ENCODE assay signal across 8 cellular contexts in the genomic region with DNA sequence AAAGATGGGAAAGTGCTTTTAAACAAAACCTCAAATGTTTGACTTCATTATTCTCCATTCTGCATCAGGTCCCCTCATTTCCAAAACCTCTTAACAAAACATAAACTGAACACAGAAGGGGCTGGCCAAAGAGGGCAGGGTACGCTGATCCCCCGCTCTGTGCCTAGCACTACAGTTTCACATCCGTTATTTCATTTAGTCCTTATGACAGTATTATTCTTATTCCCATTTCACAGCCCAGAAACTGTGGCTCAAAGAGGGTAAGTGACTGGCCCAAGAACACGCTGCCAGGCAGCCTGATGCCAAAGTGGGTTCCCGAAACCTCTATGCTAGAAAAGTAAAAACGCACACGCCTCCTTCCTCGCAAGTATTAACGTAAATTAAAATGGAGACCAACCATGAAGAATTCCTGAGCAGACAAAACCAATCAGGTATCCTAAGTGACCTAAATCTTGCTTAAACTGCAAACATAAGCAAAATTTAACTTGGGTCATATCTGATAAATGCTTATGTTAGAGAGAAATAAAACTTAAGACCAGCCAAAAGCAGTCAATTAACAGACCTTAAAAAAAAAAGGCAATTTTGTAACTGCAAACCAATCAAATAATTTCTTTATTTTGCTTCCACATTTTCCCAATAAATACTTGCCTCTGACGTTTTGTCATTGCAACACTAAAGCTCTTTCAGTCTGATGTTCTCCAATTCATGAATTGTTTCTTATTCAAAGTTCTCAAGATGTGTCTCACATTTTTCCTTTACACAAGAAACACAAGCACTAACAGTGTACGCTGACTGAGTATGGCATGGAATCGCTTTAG. TPM values are rescaled to one million over a fixed set of nuclear protein-coding genes. Genes with fewer than 3 reads are reported as not detected.
A peak's percentile ranks its signal among the peaks of the same experiment; 100 is the strongest.
DNase-seq lines count a peak whose midpoint lies in the region; ATAC-seq and TF ChIP-seq lines count a peak whose summit lies in the region.

No MANE protein-coding gene starts in this region.

- ATAC-seq in T-helper 17 cell (no peak), gastroesophageal sphincter (no peak), HG03097 (IDR thresholded peaks at IDR 0.05; ENCODE audit: low FRiP score, unreplicated experiment) (no peak)

- H3K4me3 ChIP-seq in H7 (ENCODE audit: insufficient read depth, low read depth, low read length), result peak overlapping the region; percentile 54
- H3K4me3 ChIP-seq in gastroesophageal sphincter, result peak overlapping the region; percentile 71 to 94
- peak overlapping the region; percentile 69 for H3K4me3 ChIP-seq in skeletal muscle cell (ENCODE audit: low read depth, low read length)

- TF ChIP-seq EP300 in gastroesophageal sphincter (IDR thresholded peaks at IDR 0.05), result no peak

- peak overlapping the region; percentile 98 for H3K27ac Mint-ChIP-seq in T-helper 17 cell

- TF ChIP-seq POLR2A in gastroesophageal sphincter (IDR thresholded peaks at IDR 0.05), result no peak

- H3K9me3 ChIP-seq in T-helper 17 cell (ENCODE audit: control insufficient read depth, low read length, poor library complexity, severe bottlenecking) (no peaks in the 10 kb centered on the region), gastroesophageal sphincter (no peaks in the 10 kb centered on the region)

- 51 to 62% methylated on average over 10 of the region's 12 CpGs for WGBS in gastroesophageal sphincter (ENCODE audit: low coverage in 1 of 2), 2 donors

- H3K27me3 Mint-ChIP-seq in T-helper 17 cell, result no peaks in the 10 kb centered on the region

- TF ChIP-seq CTCF in gastroesophageal sphincter (IDR thresholded peaks at IDR 0.05), result no peak

- H3K4me3 Mint-ChIP-seq in T-helper 17 cell, result peak overlapping the region; percentile 96

- peak overlapping the region; percentile 94 to 100 (median 95) for H3K27ac ChIP-seq in gastroesophageal sphincter

- DNase-seq in H7 (no peak), T-helper 17 cell (no peak), skeletal muscle cell (ENCODE audit: low read depth) (no peak), NCI-H1694 treated with DMSO at 0.1 percent for 48 hours (lab: John Stamatoyannopoulos, UW) (no peak)
- DNase-seq in stimulated activated CD4-positive, alpha-beta T cell treated with anti-CD3 and anti-CD28 coated beads, Interleukin-15, amount 100 ng/mL, for 24 hours, result no peak
- no peak for DNase-seq in stimulated activated CD4-positive, alpha-beta T cell treated with anti-CD3 and anti-CD28 coated beads, Interleukin-4, amount 100 ng/mL, for 24 hours

- H3K36me3 ChIP-seq in H7 (replicated peaks; ENCODE audit: control insufficient read depth, insufficient read depth, low read length), result no peaks in the 10 kb centered on the region
- H3K36me3 ChIP-seq in gastroesophageal sphincter, result no peaks in the 10 kb centered on the region

- peaks cover 48% of the 10 kb centered on the region for H3K4me1 Mint-ChIP-seq in T-helper 17 cell

- peaks cover 2% of the 10 kb centered on the region for H3K36me3 Mint-ChIP-seq in T-helper 17 cell (ENCODE audit: low read depth)

- H3K27me3 ChIP-seq in H7 (ENCODE audit: control insufficient read depth, insufficient read depth, low read length), result no peaks in the 10 kb centered on the region
- no peaks in the 10 kb centered on the region for H3K27me3 ChIP-seq in gastroesophageal sphincter

- peaks cover 0 to 43% (median 11%) of the 10 kb centered on the region in 3 donors for H3K4me1 ChIP-seq in gastroesophageal sphincter

RNA-seq across cellular contexts. Expression of gene CASP9, which starts 0.7 kb away (rescaled TPM):
- 14.1 and 15.0 TPM in 2 replicates for total RNA-seq in H7 (2014; rRNA removed; shearing (Covaris generic))
- total RNA-seq in T-helper 17 cell (10 to 100 TPM; 11.4 to 14.8 TPM), gastroesophageal sphincter (10 to 100 TPM; 11.0 to 22.5 (median 14.3) TPM)

RNA-seq across cellular contexts. Expression of gene DNAJC16, which starts 3.3 kb away (rescaled TPM):
- total RNA-seq in H7 (2014; rRNA removed; shearing (Covaris generic)), result 14.7 and 15.7 TPM in 2 replicates
- total RNA-seq in T-helper 17 cell (10 to 100 TPM; 13.2 to 20.5 TPM), gastroesophageal sphincter (10 to 100 TPM; 10.2 to 18.7 (median 13.8) TPM)

RNA-seq across cellular contexts. Expression of gene CELA2B, which starts 47.4 kb away (rescaled TPM):
- not detected in 2 replicates for total RNA-seq in H7 (2014; rRNA removed; shearing (Covaris generic))
- not detected for total RNA-seq in T-helper 17 cell
- not detected for total RNA-seq in gastroesophageal sphincter
